In the genomic region with DNA sequence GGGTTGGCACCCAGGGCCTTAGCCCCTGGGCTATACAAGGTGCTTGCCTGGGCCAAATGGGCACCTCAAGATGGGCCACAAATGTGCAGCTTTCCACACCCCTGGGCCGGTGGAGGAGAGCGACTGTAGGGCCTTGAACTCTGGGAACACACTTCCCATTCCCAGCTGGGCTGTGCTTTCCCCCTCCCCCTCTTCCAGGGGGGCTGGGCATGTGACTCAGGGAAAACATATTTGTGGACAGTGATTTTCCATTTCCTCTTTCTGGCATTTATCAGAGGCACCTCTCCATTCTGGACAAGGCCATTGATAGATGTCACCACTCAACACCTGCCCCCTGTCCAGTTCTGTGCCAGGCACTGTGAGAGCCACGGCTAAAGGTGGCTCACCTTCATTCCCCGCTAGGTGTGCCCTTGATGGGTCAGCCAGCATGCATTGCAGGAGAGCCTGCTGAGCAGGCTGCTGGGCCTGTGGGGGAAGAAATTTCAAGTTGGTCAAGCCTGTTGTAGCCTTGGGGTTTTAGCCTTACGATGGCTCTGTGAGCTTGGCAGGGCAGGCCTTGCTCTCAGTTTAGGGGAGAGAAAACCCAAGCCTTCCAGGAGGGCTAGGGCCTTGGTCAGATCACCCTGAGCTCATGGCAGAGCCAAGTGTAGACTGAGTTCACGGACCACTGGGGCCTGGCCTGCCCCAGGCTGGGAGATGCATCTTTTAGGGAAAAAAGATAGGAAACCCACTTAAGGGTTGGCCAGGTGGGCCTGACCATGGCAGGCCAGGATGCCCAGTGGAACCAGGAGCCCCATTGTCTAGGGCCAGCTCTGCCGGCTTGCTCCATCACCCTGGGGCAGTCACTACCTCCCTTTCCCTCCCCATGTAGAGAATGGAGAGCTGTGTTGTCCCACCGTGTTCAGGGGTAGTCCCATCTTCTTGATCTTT, we compare ENCODE assay signal across 1 cellular context.
TF ChIP-seq lines count a peak whose summit lies in the region.

No MANE protein-coding gene starts in this region.

TF ChIP-seq in HepG2, 621 proteins besides CTCF, POLR2A, EP300 and RAD21 (continued from another document and continues in another):
- TF ChIP-seq TRAFD1 (CRISPR knock-in tag; IDR thresholded peaks at IDR 0.05; ENCODE audit: borderline replicate concordance) (no peak), RBM22 (optimal IDR thresholded peaks at IDR 0.05; ENCODE audit: low read length) (no peak), TBL1XR1 (IDR thresholded peaks at IDR 0.05; ENCODE audit: borderline replicate concordance, low read length, partially characterized antibody) (peak; percentile 49), THYN1 (CRISPR knock-in tag; IDR thresholded peaks at IDR 0.05; ENCODE audit: borderline replicate concordance, low read depth) (no peak), FLYWCH1 (CRISPR knock-in tag; IDR thresholded peaks at IDR 0.05) (no peak), ZNF691 (CRISPR knock-in tag; IDR thresholded peaks at IDR 0.05; ENCODE audit: borderline replicate concordance, low read depth) (no peak), CSRNP2 (CRISPR knock-in tag; conservative IDR thresholded peaks at IDR 0.05; ENCODE audit: low read depth) (no peak), ZNF572 (CRISPR knock-in tag; IDR thresholded peaks at IDR 0.05) (peak; percentile 20; the same call in 1 of the 2 replicates), CAMTA2 (CRISPR knock-in tag; IDR thresholded peaks at IDR 0.05; ENCODE audit: borderline replicate concordance) (no peak), RARG (CRISPR knock-in tag; IDR thresholded peaks at IDR 0.05; ENCODE audit: low read depth) (no peak), EHMT2 (IDR thresholded peaks at IDR 0.05; ENCODE audit: borderline replicate concordance, low read depth, low read length) (no peak), ARNT (IDR thresholded peaks at IDR 0.05) (no peak), ZNF543 (CRISPR knock-in tag; IDR thresholded peaks at IDR 0.05) (no peak), ZNF652 (CRISPR knock-in tag; IDR thresholded peaks at IDR 0.05; ENCODE audit: borderline replicate concordance, low read depth) (no peak), PLSCR1 (CRISPR knock-in tag; IDR thresholded peaks at IDR 0.05; ENCODE audit: borderline replicate concordance) (no peak), MTF2 (CRISPR knock-in tag; IDR thresholded peaks at IDR 0.05; ENCODE audit: borderline replicate concordance) (no peak), ZFYVE20 (CRISPR knock-in tag; IDR thresholded peaks at IDR 0.05; ENCODE audit: borderline replicate concordance, low read depth) (no peak), PAWR (CRISPR knock-in tag; IDR thresholded peaks at IDR 0.05; ENCODE audit: borderline replicate concordance) (no peak), FOXA3 (CRISPR knock-in tag; IDR thresholded peaks at IDR 0.05) (peak; percentile 75), THAP7 (CRISPR knock-in tag; IDR thresholded peaks at IDR 0.05) (no peak), E2F1 (CRISPR knock-in tag; IDR thresholded peaks at IDR 0.05) (no peak), TBX3 (IDR thresholded peaks at IDR 0.05; ENCODE audit: borderline replicate concordance) (no peak), ZNF549 (CRISPR knock-in tag; IDR thresholded peaks at IDR 0.05) (no peak), ZNF83 (CRISPR knock-in tag; IDR thresholded peaks at IDR 0.05; ENCODE audit: borderline replicate concordance) (no peak), ZNF512 (CRISPR knock-in tag; IDR thresholded peaks at IDR 0.05) (no peak), ATF7 (IDR thresholded peaks at IDR 0.05) (no peak), ATF7 (CRISPR knock-in tag; IDR thresholded peaks at IDR 0.05) (no peak; the same call in 1 of the 2 replicates), BORCS8-MEF2B (CRISPR knock-in tag; IDR thresholded peaks at IDR 0.05) (no peak; the same call in 1 of the 2 replicates), KDM2A (CRISPR knock-in tag; IDR thresholded peaks at IDR 0.05; ENCODE audit: borderline replicate concordance, low read depth) (peak; percentile 82; the same call in 1 of the 2 replicates), NFIC (IDR thresholded peaks at IDR 0.05; ENCODE audit: low read length) (peak; percentile 41; the same call in 1 of the 2 replicates), ZFP62 (CRISPR knock-in tag; IDR thresholded peaks at IDR 0.05) (no peak), KLF13 (CRISPR knock-in tag; IDR thresholded peaks at IDR 0.05) (no peak), PPARG (CRISPR knock-in tag; conservative IDR thresholded peaks at IDR 0.05) (peak; percentile 77), ZNF441 (CRISPR knock-in tag; IDR thresholded peaks at IDR 0.05; ENCODE audit: borderline replicate concordance) (no peak; the same call in 1 of the 2 replicates), DNMT3B (CRISPR knock-in tag; conservative IDR thresholded peaks at IDR 0.05) (peak; percentile 64; the same call in 1 of the 2 replicates), ZBTB1 (CRISPR knock-in tag; IDR thresholded peaks at IDR 0.05; ENCODE audit: borderline replicate concordance) (no peak), ZNF513 (CRISPR knock-in tag; conservative IDR thresholded peaks at IDR 0.05) (no peak), GLI4 (CRISPR knock-in tag; IDR thresholded peaks at IDR 0.05; ENCODE audit: borderline replicate concordance) (no peak)
- TF ChIP-seq, protein P1, sequence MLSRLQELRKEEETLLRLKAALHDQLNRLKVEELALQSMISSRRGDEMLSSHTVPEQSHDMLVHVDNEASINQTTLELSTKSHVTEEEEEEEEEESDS (CRISPR knock-in tag; IDR thresholded peaks at IDR 0.05; ENCODE audit: borderline replicate concordance), result no peak
- TF ChIP-seq, protein P2, sequence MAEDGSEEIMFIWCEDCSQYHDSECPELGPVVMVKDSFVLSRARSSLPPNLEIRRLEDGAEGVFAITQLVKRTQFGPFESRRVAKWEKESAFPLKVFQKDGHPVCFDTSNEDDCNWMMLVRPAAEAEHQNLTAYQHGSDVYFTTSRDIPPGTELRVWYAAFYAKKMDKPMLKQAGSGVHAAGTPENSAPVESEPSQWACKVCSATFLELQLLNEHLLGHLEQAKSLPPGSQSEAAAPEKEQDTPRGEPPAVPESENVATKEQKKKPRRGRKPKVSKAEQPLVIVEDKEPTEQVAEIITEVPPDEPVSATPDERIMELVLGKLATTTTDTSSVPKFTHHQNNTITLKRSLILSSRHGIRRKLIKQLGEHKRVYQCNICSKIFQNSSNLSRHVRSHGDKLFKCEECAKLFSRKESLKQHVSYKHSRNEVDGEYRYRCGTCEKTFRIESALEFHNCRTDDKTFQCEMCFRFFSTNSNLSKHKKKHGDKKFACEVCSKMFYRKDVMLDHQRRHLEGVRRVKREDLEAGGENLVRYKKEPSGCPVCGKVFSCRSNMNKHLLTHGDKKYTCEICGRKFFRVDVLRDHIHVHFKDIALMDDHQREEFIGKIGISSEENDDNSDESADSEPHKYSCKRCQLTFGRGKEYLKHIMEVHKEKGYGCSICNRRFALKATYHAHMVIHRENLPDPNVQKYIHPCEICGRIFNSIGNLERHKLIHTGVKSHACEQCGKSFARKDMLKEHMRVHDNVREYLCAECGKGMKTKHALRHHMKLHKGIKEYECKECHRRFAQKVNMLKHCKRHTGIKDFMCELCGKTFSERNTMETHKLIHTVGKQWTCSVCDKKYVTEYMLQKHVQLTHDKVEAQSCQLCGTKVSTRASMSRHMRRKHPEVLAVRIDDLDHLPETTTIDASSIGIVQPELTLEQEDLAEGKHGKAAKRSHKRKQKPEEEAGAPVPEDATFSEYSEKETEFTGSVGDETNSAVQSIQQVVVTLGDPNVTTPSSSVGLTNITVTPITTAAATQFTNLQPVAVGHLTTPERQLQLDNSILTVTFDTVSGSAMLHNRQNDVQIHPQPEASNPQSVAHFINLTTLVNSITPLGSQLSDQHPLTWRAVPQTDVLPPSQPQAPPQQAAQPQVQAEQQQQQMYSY (CRISPR knock-in tag; IDR thresholded peaks at IDR 0.05), result no peak
- TF ChIP-seq, protein P3, sequence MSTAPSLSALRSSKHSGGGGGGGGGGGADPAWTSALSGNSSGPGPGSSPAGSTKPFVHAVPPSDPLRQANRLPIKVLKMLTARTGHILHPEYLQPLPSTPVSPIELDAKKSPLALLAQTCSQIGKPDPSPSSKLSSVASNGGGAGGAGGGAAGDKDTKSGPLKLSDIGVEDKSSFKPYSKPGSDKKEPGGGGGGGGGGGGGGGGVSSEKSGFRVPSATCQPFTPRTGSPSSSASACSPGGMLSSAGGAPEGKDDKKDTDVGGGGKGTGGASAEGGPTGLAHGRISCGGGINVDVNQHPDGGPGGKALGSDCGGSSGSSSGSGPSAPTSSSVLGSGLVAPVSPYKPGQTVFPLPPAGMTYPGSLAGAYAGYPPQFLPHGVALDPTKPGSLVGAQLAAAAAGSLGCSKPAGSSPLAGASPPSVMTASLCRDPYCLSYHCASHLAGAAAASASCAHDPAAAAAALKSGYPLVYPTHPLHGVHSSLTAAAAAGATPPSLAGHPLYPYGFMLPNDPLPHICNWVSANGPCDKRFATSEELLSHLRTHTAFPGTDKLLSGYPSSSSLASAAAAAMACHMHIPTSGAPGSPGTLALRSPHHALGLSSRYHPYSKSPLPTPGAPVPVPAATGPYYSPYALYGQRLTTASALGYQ (CRISPR knock-in tag; IDR thresholded peaks at IDR 0.05), result no peak; the same call in 1 of the 2 replicates
- TF ChIP-seq, protein P4, sequence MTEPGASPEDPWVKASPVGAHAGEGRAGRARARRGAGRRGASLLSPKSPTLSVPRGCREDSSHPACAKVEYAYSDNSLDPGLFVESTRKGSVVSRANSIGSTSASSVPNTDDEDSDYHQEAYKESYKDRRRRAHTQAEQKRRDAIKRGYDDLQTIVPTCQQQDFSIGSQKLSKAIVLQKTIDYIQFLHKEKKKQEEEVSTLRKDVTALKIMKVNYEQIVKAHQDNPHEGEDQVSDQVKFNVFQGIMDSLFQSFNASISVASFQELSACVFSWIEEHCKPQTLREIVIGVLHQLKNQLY (CRISPR knock-in tag; IDR thresholded peaks at IDR 0.05), result peak; percentile 87
